Comparison of ENCODE assay signal across 20 cellular contexts in the genomic region with DNA sequence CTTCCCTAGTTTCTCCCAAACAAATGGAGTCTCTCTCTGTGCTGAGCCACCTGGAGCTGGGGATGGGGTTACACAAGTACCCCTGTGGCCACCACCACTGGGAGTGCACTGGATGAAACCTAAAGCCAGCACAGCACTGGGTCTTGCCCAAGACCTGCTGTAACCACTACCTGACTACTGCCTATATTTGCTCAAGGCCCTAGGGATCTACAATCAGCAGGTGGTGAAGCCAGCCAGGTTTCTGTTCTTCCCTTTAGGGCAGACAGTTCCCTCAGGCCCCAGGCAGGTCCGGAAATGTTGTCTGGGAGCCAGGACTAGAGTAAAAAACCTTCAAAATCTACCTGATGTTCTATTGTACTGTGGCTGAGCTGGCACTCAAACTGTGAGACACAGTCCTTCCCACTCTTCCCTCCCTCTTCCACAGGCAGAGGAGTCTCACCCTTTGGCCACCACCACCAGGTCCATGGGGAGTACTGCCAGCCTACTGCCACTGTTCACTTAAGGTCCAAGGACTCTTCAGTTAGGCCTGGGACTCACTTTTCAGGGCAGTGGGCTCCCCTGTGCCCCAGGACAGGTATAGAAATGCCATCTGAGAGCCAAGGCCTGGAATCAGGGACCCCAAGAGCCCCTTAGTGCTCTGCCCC. TPM values are rescaled to one million over a fixed set of nuclear protein-coding genes. Genes with fewer than 3 reads are reported as not detected.
DNase-seq lines count a peak whose midpoint lies in the region; ATAC-seq and TF ChIP-seq lines count a peak whose summit lies in the region.
"Had no signal": no experiment of that assay in that cellular context is flagged by ENCODE, and none has a peak within 500 bp of the region (broad histone marks: within the 10 kb centered on the region; RNA-seq: fewer than 3 reads in every experiment).

No MANE protein-coding gene starts in this region.

- H3K27ac ChIP-seq in brain microvascular endothelial cell, result no peak overlapping the region
- H3K27ac ChIP-seq: 22Rv1, KMS-11 had no signal

- no peaks in the 10 kb centered on the region for H3K27me3 ChIP-seq in brain microvascular endothelial cell (replicated peaks)

- H3K36me3 ChIP-seq in brain microvascular endothelial cell (replicated peaks), result no peaks in the 10 kb centered on the region

- no peak overlapping the region for H3K4me3 ChIP-seq in brain microvascular endothelial cell (ENCODE audit: low read depth, low read length)

- DNase-seq in NCI-H146 (lab: John Stamatoyannopoulos, UW) (peak; percentile 42), NCI-H146 treated with DMSO at 0.1 percent for 48 hours (lab: John Stamatoyannopoulos, UW; ENCODE audit: unreplicated experiment) (no peak), NCI-H69 (lab: John Stamatoyannopoulos, UW) (peak; percentile 66), left lobe of liver (ENCODE audit: low spot score) (peak; percentile 63), cardiac septum (ENCODE audit: low spot score) (no peak), DMS 273 treated with DMSO at 0.1 percent for 48 hours (lab: John Stamatoyannopoulos, UW) (no peak), brain microvascular endothelial cell (no peak)
- DNase-seq: AML-193, GDM1, HFFc6, NCI-H1930, NCI-H2227 treated with DMSO at 0.1 percent for 48 hours, NCI-H524 treated with DMSO at 0.1 percent for 48 hours, SIG-M5 had no signal

- intact Hi-C loops in cardiac septum (cut with DNase I), result no loop called here

- ATAC-seq in GM18868 (IDR thresholded peaks at IDR 0.05; ENCODE audit: unreplicated experiment) (peak; percentile 59), left lobe of liver (peak; percentile 93)

- TF ChIP-seq CTCF in brain microvascular endothelial cell (IDR thresholded peaks at IDR 0.05; ENCODE audit: low read depth, low read length, missing control alignments), result no peak

- in situ Hi-C loops in brain microvascular endothelial cell (cut with HindIII; ENCODE audit: low pct_ligation_motif_present, low sequenced_read_pairs), result no loop called here

RNA-seq across cellular contexts. Expression of a gene that starts 23.8 kb away (rescaled TPM):
- 0.13 TPM for total RNA-seq in left lobe of liver
- 0.32 TPM for total RNA-seq in cardiac septum
- total RNA-seq: Daoy, HFFc6, HT-29, RPMI7951 had no signal

RNA-seq across cellular contexts. Expression of a gene that starts 47.2 kb away (rescaled TPM):
- total RNA-seq in left lobe of liver (6.4 TPM), cardiac septum (14.7 TPM)

Comparison
In these comparisons a context has a peak if more than half of its experiments do, and no peak if none do; other contexts are left out.
1. DNase-seq: peak in NCI-H146 (single experiment), NCI-H69 (single experiment) and left lobe of liver (single experiment); none in NCI-H146 treated with DMSO at 0.1 percent for 48 hours (single experiment), cardiac septum (single experiment), DMS 273 treated with DMSO at 0.1 percent for 48 hours (single experiment) and brain microvascular endothelial cell (single experiment).